ENCODE assay signal across 8 cellular contexts in the genomic region with DNA sequence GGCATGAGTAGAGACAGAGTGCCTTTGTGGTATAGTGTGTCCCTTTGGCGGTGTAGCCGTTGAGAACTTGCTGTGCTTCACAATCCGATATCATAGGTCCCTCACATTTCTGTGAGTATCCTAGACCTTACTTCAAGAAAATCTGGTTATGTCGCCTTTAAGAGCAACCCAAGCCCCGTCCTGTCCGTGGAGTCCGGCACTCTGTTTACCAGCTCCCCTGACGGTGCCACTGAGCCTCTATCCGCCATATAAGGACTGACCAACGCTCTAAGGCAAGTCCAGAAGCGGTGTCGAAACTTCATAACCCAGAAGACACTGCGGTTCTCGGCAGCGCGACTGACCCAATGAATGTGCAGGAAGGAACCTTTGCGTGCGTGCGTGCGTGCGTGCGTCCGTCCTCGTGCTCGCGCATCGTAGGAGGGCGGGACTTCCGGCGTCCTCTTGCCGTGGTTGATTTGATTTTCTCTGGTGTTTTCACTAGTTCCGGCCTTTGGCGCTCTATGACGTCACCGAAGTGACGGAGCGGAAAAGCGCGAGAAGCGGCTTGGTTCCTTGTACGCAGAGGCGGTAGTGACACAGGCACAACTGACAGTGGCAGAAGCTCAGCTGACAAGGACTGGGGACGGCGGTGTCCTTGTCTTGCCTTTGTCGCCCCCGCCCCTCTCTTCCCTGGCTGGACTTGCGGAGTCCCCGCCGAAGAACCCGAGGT. TPM values are rescaled to one million over a fixed set of nuclear protein-coding genes. Genes with fewer than 3 reads are reported as not detected.
DNase-seq lines count a peak whose midpoint lies in the region; TF ChIP-seq lines count a peak whose summit lies in the region.

A gene (plus strand): TSS at position 555 of the 709 bp plus-strand sequence. CDS start 1,283 bp downstream, outside the sequence.
A gene (plus strand): TSS at position 555 of the 709 bp plus-strand sequence. CDS start 5,005 bp downstream, outside the sequence.

- H3K4me1 ChIP-seq in SJSA1 (replicated peaks) (peaks cover 9% of the 10 kb centered on the region), neural progenitor cell (peaks cover 7% of the 10 kb centered on the region), stomach smooth muscle (ENCODE audit: control insufficient read depth, insufficient read depth, low read length) (peaks cover 9% of the 10 kb centered on the region)

- no peaks in the 10 kb centered on the region for H3K27me3 Mint-ChIP-seq in activated naive CD4-positive, alpha-beta T cell treated with anti-CD3 and anti-CD28 coated beads for 36 hours (ENCODE audit: low read depth)
- peaks cover 2% of the 10 kb centered on the region for H3K27me3 Mint-ChIP-seq in neural progenitor cell (ENCODE audit: insufficient read depth, low read depth)

- CTCF ChIA-PET in HEK293T (lab: Yijun Ruan, JAX): no interaction called here
- CTCF ChIA-PET in activated naive CD4-positive, alpha-beta T cell treated with anti-CD3 and anti-CD28 coated beads for 36 hours (lab: Charles Lee): no interaction called here

- peak; percentile 95 for DNase-seq in GM03348 (ENCODE audit: low spot score)
- peak; percentile 90 for DNase-seq in HEK293T (ENCODE audit: extremely low spot score)
- DNase-seq in MV-4-11 (lab: John Stamatoyannopoulos, UW): peak; percentile 100
- peak; percentile 98 to 99 for DNase-seq in SJSA1 (ENCODE audit: low read depth in 1 of 2, low spot score in 2 of 2)
- peak; percentile 97 for DNase-seq in activated naive CD4-positive, alpha-beta T cell treated with anti-CD3 and anti-CD28 coated beads for 36 hours
- DNase-seq in foreskin melanocyte: peak; percentile 99
- peak; percentile 99 for DNase-seq in neural progenitor cell (ENCODE audit: low spot score)

- POLR2A ChIA-PET in HEK293T (lab: Yijun Ruan, JAX): interaction anchor here (1.0 to 1.6 kb wide), 2 partner anchors 12 to 26 kb away, joined by 5 to 8 read pairs; a partner anchor contains a TSS

- no peaks in the 10 kb centered on the region for H3K27me3 ChIP-seq in SJSA1 (replicated peaks)
- no peaks in the 10 kb centered on the region for H3K27me3 ChIP-seq in neural progenitor cell
- H3K27me3 ChIP-seq in stomach smooth muscle (ENCODE audit: control insufficient read depth in 1 of 2, insufficient read depth in 2 of 2, low read length in 2 of 2): no peaks in the 10 kb centered on the region

- peaks cover 38% of the 10 kb centered on the region for H3K36me3 Mint-ChIP-seq in activated naive CD4-positive, alpha-beta T cell treated with anti-CD3 and anti-CD28 coated beads for 36 hours (ENCODE audit: low read depth)
- H3K36me3 Mint-ChIP-seq in neural progenitor cell: peaks cover 21% of the 10 kb centered on the region

- H3K4me2 ChIP-seq in neural progenitor cell: peak within 1 kb of the TSS; percentile 86

- peak within 1 kb of the TSS; percentile 89 for H3K27ac Mint-ChIP-seq in activated naive CD4-positive, alpha-beta T cell treated with anti-CD3 and anti-CD28 coated beads for 36 hours
- H3K27ac Mint-ChIP-seq in neural progenitor cell: peak within 1 kb of the TSS; percentile 98

- no peak for TF ChIP-seq CTCF in neural progenitor cell (IDR thresholded peaks at IDR 0.05)

- H3K4me3 ChIP-seq in SJSA1: peak within 1 kb of the TSS; percentile 47
- peak within 1 kb of the TSS; percentile 84 for H3K4me3 ChIP-seq in neural progenitor cell
- peak within 1 kb of the TSS; percentile 85 to 88 for H3K4me3 ChIP-seq in stomach smooth muscle (ENCODE audit: low read length in 2 of 2)

- peaks cover 11% of the 10 kb centered on the region for H3K4me1 Mint-ChIP-seq in activated naive CD4-positive, alpha-beta T cell treated with anti-CD3 and anti-CD28 coated beads for 36 hours (ENCODE audit: low read depth)
- H3K4me1 Mint-ChIP-seq in neural progenitor cell: peaks cover 9% of the 10 kb centered on the region

- peak within 1 kb of the TSS; percentile 46 for H2AFZ ChIP-seq in neural progenitor cell (replicated peaks)

- H3K9ac ChIP-seq in neural progenitor cell: peak within 1 kb of the TSS; percentile 78
- peak within 1 kb of the TSS; percentile 77 to 88 for H3K9ac ChIP-seq in stomach smooth muscle (ENCODE audit: low read length in 2 of 2)

- H3K9me3 Mint-ChIP-seq in activated naive CD4-positive, alpha-beta T cell treated with anti-CD3 and anti-CD28 coated beads for 36 hours: peaks cover 32% of the 10 kb centered on the region
- no peaks in the 10 kb centered on the region for H3K9me3 Mint-ChIP-seq in neural progenitor cell

- peak within 1 kb of the TSS; percentile 60 for H3K27ac ChIP-seq in SJSA1
- H3K27ac ChIP-seq in neural progenitor cell: peak within 1 kb of the TSS; percentile 30
- peak within 1 kb of the TSS; percentile 92 for H3K27ac ChIP-seq in stomach smooth muscle (ENCODE audit: low read length)

- H3K9me3 ChIP-seq in SJSA1 (replicated peaks) (no peaks in the 10 kb centered on the region), neural progenitor cell (ENCODE audit: low read depth) (no peaks in the 10 kb centered on the region), stomach smooth muscle (ENCODE audit: control insufficient read depth in 2 of 2, low read length in 2 of 2) (peaks cover 8 to 9% of the 10 kb centered on the region in 2 donors)

- H3K4me3 Mint-ChIP-seq in activated naive CD4-positive, alpha-beta T cell treated with anti-CD3 and anti-CD28 coated beads for 36 hours: peak within 1 kb of the TSS; percentile 85
- peak within 1 kb of the TSS; percentile 98 for H3K4me3 Mint-ChIP-seq in neural progenitor cell

- peaks cover 17% of the 10 kb centered on the region for H3K79me2 ChIP-seq in neural progenitor cell (ENCODE audit: low read depth)

- no peaks in the 10 kb centered on the region for H4K20me1 ChIP-seq in neural progenitor cell (ENCODE audit: low read depth)

- peaks cover 25% of the 10 kb centered on the region for H3K36me3 ChIP-seq in SJSA1
- H3K36me3 ChIP-seq in neural progenitor cell: no peaks in the 10 kb centered on the region
- peaks cover 7 to 9% of the 10 kb centered on the region in 2 donors for H3K36me3 ChIP-seq in stomach smooth muscle (ENCODE audit: control insufficient read depth in 2 of 2, insufficient read depth in 2 of 2, low read length in 2 of 2)

- intact Hi-C loops in activated naive CD4-positive, alpha-beta T cell treated with anti-CD3 and anti-CD28 coated beads for 36 hours (cut with micrococcal nuclease): loop anchor here (1.0 to 10.0 kb wide), 9 partner anchors 12 to 553 kb away; a partner anchor contains a TSS

- H3F3A ChIP-seq in neural progenitor cell (ENCODE audit: low read depth): no peaks in the 10 kb centered on the region

TF ChIP-seq in HEK293T, 16 proteins besides CTCF, POLR2A, EP300 and RAD21:
- TF ChIP-seq L3MBTL2 (conservative IDR thresholded peaks at IDR 0.05) (peak; percentile 86), SUZ12 (IDR thresholded peaks at IDR 0.05) (no peak)
- TF ChIP-seq, protein P1, sequence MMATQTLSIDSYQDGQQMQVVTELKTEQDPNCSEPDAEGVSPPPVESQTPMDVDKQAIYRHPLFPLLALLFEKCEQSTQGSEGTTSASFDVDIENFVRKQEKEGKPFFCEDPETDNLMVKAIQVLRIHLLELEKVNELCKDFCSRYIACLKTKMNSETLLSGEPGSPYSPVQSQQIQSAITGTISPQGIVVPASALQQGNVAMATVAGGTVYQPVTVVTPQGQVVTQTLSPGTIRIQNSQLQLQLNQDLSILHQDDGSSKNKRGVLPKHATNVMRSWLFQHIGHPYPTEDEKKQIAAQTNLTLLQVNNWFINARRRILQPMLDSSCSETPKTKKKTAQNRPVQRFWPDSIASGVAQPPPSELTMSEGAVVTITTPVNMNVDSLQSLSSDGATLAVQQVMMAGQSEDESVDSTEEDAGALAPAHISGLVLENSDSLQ (IDR thresholded peaks at IDR 0.05): peak; percentile 42; the same call in 1 of the 2 replicates

RNA-seq across cellular contexts. Expression of the first gene that starts in this region (rescaled TPM):
- total RNA-seq in SJSA1 (2014; rRNA removed; shearing (Covaris generic)): 13.4 and 20.8 TPM in 2 replicates
- 1 to 10 TPM; 3.1 to 3.4 TPM for total RNA-seq in activated naive CD4-positive, alpha-beta T cell treated with anti-CD3 and anti-CD28 coated beads for 36 hours
- 10.7 and 23.4 TPM in 2 replicates for total RNA-seq in neural progenitor cell (ENCODE audit: low replicate concordance)

RNA-seq across cellular contexts. Expression of the second gene that starts in this region (rescaled TPM):
- total RNA-seq in SJSA1 (2014; rRNA removed; shearing (Covaris generic)): 1.6 and 4.1 TPM in 2 replicates
- total RNA-seq in activated naive CD4-positive, alpha-beta T cell treated with anti-CD3 and anti-CD28 coated beads for 36 hours: 1 to 10 TPM in 1 of 2 experiments, under 1 TPM in 1; 0.84 to 1.3 TPM
- 2.7 and 2.9 TPM in 2 replicates for total RNA-seq in neural progenitor cell (ENCODE audit: low replicate concordance)

Comparison
In these comparisons a context has a peak if more than half of its experiments do, and no peak if none do; other contexts are left out.
1. Peak in every context shown above with its lines: DNase-seq, H3K4me3 ChIP-seq and H3K27ac ChIP-seq.
2. H3K27ac ChIP-seq: peak in every context shown above with its lines; median percentile 92 in stomach smooth muscle; 60 in SJSA1; 30 in neural progenitor cell.